In the genomic region with DNA sequence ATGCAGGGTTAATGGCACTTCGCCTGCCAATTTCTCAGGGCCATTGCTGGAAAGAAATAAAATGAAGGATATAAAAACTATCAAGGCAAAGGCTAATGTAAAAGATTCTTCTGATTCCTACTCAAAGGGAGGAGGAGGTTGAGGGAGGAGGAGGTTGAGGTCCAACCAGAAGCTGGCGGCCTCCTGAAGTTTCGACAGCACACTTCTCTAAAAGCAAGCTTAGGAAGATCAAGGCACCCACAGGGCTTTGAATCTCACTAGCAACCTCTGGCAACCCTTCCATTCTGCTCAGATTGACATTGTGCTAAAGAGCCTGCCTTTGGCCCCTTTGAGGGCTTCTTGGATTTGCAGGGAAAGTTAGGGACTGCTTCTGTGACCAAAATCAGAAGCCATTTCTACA, we compare ENCODE assay signal across 17 cellular contexts.
DNase-seq lines count a peak whose midpoint lies in the region; ATAC-seq and TF ChIP-seq lines count a peak whose summit lies in the region.
"Had no signal": no experiment of that assay in that cellular context is flagged by ENCODE, and none has a peak within 500 bp of the region (broad histone marks: within the 10 kb centered on the region; RNA-seq: fewer than 3 reads in every experiment).

No MANE protein-coding gene starts in this region.

- H3K4me1 ChIP-seq in CD8-positive, alpha-beta T cell (ENCODE audit: insufficient read depth, low read length) = peaks cover 98% of the 10 kb centered on the region
- H3K4me1 ChIP-seq in BE2C = peaks cover 33% of the 10 kb centered on the region
- H3K4me1 ChIP-seq: A549 had no signal

- no peak for ATAC-seq in CD8-positive, alpha-beta T cell
- ATAC-seq in GM19035 (IDR thresholded peaks at IDR 0.05; ENCODE audit: unreplicated experiment) (no peak), HG02610 (IDR thresholded peaks at IDR 0.05; ENCODE audit: unreplicated experiment) (no peak), HG03520 (IDR thresholded peaks at IDR 0.05; ENCODE audit: unreplicated experiment) (no peak)
- ATAC-seq: A549, HepG2 had no signal

- POLR2A ChIA-PET in CD8-positive, alpha-beta T cell (lab: Charles Lee) = interaction anchor here (0.9 to 3.4 kb wide), 2 partner anchors 41 to 81 kb away, joined by 3 to 15 read pairs; a partner anchor contains a TSS

- H3K27ac Mint-ChIP-seq in CD8-positive, alpha-beta T cell = peak overlapping the region; percentile 60
- H3K27ac Mint-ChIP-seq in brain = peak overlapping the region in 3 of 5 experiments; percentile 18 to 92 (median 88)
- H3K27ac Mint-ChIP-seq: H9 had no signal

- no peak overlapping the region for H3K4me3 ChIP-seq in CD8-positive, alpha-beta T cell (ENCODE audit: low read depth, low read length)
- no peak overlapping the region for H3K4me3 ChIP-seq in BE2C (ENCODE audit: low read depth, low read length)
- H3K4me3 ChIP-seq: A549, SJCRH30 had no signal

- CTCF ChIA-PET in CD8-positive, alpha-beta T cell (lab: Charles Lee) = interaction anchor here (1.0 kb wide), 1 partner anchor 105 kb away, joined by 4 read pairs; no protein-coding TSS in a partner anchor

- H3K27me3 Mint-ChIP-seq in CD8-positive, alpha-beta T cell (ENCODE audit: low read depth) = no peaks in the 10 kb centered on the region
- peaks cover 3% of the 10 kb centered on the region for H3K27me3 Mint-ChIP-seq in brain

- H3K36me3 Mint-ChIP-seq in CD8-positive, alpha-beta T cell = no peaks in the 10 kb centered on the region
- H3K36me3 Mint-ChIP-seq in brain = peaks cover 10% of the 10 kb centered on the region

- intact Hi-C loops in CD8-positive, alpha-beta T cell (cut with DNase I, micrococcal nuclease) = no loop called here

- no peak overlapping the region for H3K27ac ChIP-seq in CD8-positive, alpha-beta T cell (ENCODE audit: low read depth, low read length)
- H3K27ac ChIP-seq: A549, SJCRH30 had no signal

- H3K9me3 Mint-ChIP-seq in CD8-positive, alpha-beta T cell = peaks cover 3% of the 10 kb centered on the region
- peaks cover 0 to 24% (median 14%) of the 10 kb centered on the region in 5 experiments for H3K9me3 Mint-ChIP-seq in brain

- no peaks in the 10 kb centered on the region for H3K36me3 ChIP-seq in CD8-positive, alpha-beta T cell (ENCODE audit: insufficient read depth, low read length)
- H3K36me3 ChIP-seq in BE2C = no peaks in the 10 kb centered on the region
- H3K36me3 ChIP-seq: SJCRH30 had no signal

- H3K9me3 ChIP-seq in CD8-positive, alpha-beta T cell (ENCODE audit: low read length) = no peaks in the 10 kb centered on the region
- peaks cover 5% of the 10 kb centered on the region; the same call in 1 of the 2 replicates for H3K9me3 ChIP-seq in BE2C

- H3K4me3 Mint-ChIP-seq in CD8-positive, alpha-beta T cell = peak overlapping the region; percentile 23
- H3K4me3 Mint-ChIP-seq in brain = peak overlapping the region in 1 of 5 experiments; percentile 26
- H3K4me3 Mint-ChIP-seq: H9 had no signal

- peak; percentile 55 to 74 for DNase-seq in AML-193 (lab: John Stamatoyannopoulos, UW)
- peak in 1 of 7 experiments; percentile 32 for DNase-seq in CD8-positive, alpha-beta T cell
- DNase-seq in NOMO-1 treated with DMSO at 0.1 percent for 48 hours (lab: John Stamatoyannopoulos, UW; ENCODE audit: unreplicated experiment) = peak; percentile 64
- no peak for DNase-seq in BE2C
- DNase-seq: DMS 273 treated with DMSO at 0.1 percent for 48 hours, EL, H9, NCI-H345, NCI-H69, SJCRH30, T-helper 1 cell had no signal

- no peak for TF ChIP-seq CTCF in CD8-positive, alpha-beta T cell (IDR thresholded peaks at IDR 0.05)
- TF ChIP-seq CTCF in brain (conservative IDR thresholded peaks at IDR 0.05) (no peak), BE2C (IDR thresholded peaks at IDR 0.05; ENCODE audit: low read depth, low read length) (no peak)

- H3K4me1 Mint-ChIP-seq in CD8-positive, alpha-beta T cell (ENCODE audit: low read depth) = peaks cover 91% of the 10 kb centered on the region
- H3K4me1 Mint-ChIP-seq in brain = peaks cover 88% of the 10 kb centered on the region

- H3K27me3 ChIP-seq in CD8-positive, alpha-beta T cell (ENCODE audit: insufficient read depth, low read length) = no peaks in the 10 kb centered on the region
- H3K27me3 ChIP-seq in BE2C = no peaks in the 10 kb centered on the region
- H3K27me3 ChIP-seq: SJCRH30 had no signal
